8 cellular contexts compared by ENCODE assay signal in genomic region chr9:127586537-127586936, GRCh38. TPM values are rescaled to one million over a fixed set of nuclear protein-coding genes. Genes with fewer than 3 reads are reported as not detected.
DNase-seq lines count a peak whose midpoint lies in the region; ATAC-seq and TF ChIP-seq lines count a peak whose summit lies in the region.

No MANE protein-coding gene starts in this region.

- peak; percentile 81 for TF ChIP-seq CTCF in KMS-11 (conservative IDR thresholded peaks at IDR 0.05; ENCODE audit: low read depth, low read length)
- peak; percentile 92 for TF ChIP-seq CTCF in fibroblast of villous mesenchyme (IDR thresholded peaks at IDR 0.05; ENCODE audit: insufficient read depth, low read depth, low read length)

- no peak overlapping the region for H3K4me3 ChIP-seq in KMS-11 (IDR thresholded peaks at IDR 0.05; ENCODE audit: insufficient read depth, low read depth, low read length)
- H3K4me3 ChIP-seq in fibroblast of villous mesenchyme (ENCODE audit: low read depth, low read length), result no peak overlapping the region

- H3K4me1 ChIP-seq in KMS-11 (ENCODE audit: low read depth, poor library complexity, severe bottlenecking), result peaks cover 4% of the 10 kb centered on the region

- no peaks in the 10 kb centered on the region for H3K79me2 ChIP-seq in KMS-11 (ENCODE audit: insufficient read depth, low read depth)

- ATAC-seq in GM21381 (IDR thresholded peaks at IDR 0.05; ENCODE audit: unreplicated experiment) (no peak), HG03039 (IDR thresholded peaks at IDR 0.05; ENCODE audit: unreplicated experiment) (no peak)

- H2AFZ ChIP-seq in KMS-11 (ENCODE audit: low read depth), result no peak overlapping the region

- in situ Hi-C loops in Caki2 (cut with HindIII; ENCODE audit: low pct_unique_long_range_greater_than_20kb, low sequenced_read_pairs), result no loop called here

- H3K9ac ChIP-seq in KMS-11, result no peak overlapping the region

- H3K36me3 ChIP-seq in KMS-11 (ENCODE audit: insufficient read depth), result no peaks in the 10 kb centered on the region

- no peak overlapping the region for H3K27ac ChIP-seq in KMS-11

- H3K27me3 ChIP-seq in KMS-11 (ENCODE audit: insufficient read depth, low read depth), result no peaks in the 10 kb centered on the region

- H4K20me1 ChIP-seq in KMS-11 (ENCODE audit: insufficient read depth), result no peaks in the 10 kb centered on the region

- H3K4me2 ChIP-seq in KMS-11, result no peak overlapping the region

- DNase-seq in Caki2 (ENCODE audit: low read depth), result peak; percentile 65
- peak; percentile 75 for DNase-seq in RPMI7951 (ENCODE audit: low read depth)
- DNase-seq in activated effector memory CD4-positive, alpha-beta T cell treated with anti-CD3 and anti-CD28 coated beads, Interleukin-2, amount 50 U/mL, for 16 hours, result peak; percentile 85
- DNase-seq in fibroblast of villous mesenchyme (ENCODE audit: low read depth), result peak; percentile 85
- peak in 46 of 56 donors; percentile 11 to 84 (median 48) for DNase-seq in nucleus accumbens (lab: John Stamatoyannopoulos, UW)

RNA-seq across cellular contexts. Expression of gene STXBP1, which starts 25.5 kb away (rescaled TPM):
- 1.2 and 1.9 TPM in 2 replicates for total RNA-seq in Caki2 (2014; rRNA removed; shearing (Covaris generic); ENCODE audit: low replicate concordance)
- total RNA-seq in RPMI7951 (2014; rRNA removed; shearing (Covaris generic)), result 10.3 and 12.4 TPM in 2 replicates
- total RNA-seq in fibroblast of villous mesenchyme, result 12.6 and 19.9 TPM in 2 replicates
